Comparison of ENCODE assay signal across 8 cellular contexts in genomic region chr10:110502851-110503301, GRCh38. TPM values are rescaled to one million over a fixed set of nuclear protein-coding genes. Genes with fewer than 3 reads are reported as not detected.
DNase-seq lines count a peak whose midpoint lies in the region; ATAC-seq and TF ChIP-seq lines count a peak whose summit lies in the region.

No MANE protein-coding gene starts in this region.

- H3K4me3 Mint-ChIP-seq in T-helper 17 cell (peak overlapping the region; percentile 99), nephron progenitor cell (no peak overlapping the region)

- H3K27me3 Mint-ChIP-seq in T-helper 17 cell, result no peaks in the 10 kb centered on the region
- H3K27me3 Mint-ChIP-seq in nephron progenitor cell (ENCODE audit: low read depth, poor library complexity), result peaks cover 14% of the 10 kb centered on the region

- no peaks in the 10 kb centered on the region for H3K9me3 ChIP-seq in T-helper 17 cell (ENCODE audit: control insufficient read depth, low read length, poor library complexity, severe bottlenecking)
- no peaks in the 10 kb centered on the region for H3K9me3 ChIP-seq in parathyroid adenoma (ENCODE audit: control insufficient read depth, low read length)

- H3K36me3 Mint-ChIP-seq in T-helper 17 cell (ENCODE audit: low read depth), result peaks cover 6% of the 10 kb centered on the region
- peaks cover 33% of the 10 kb centered on the region for H3K36me3 Mint-ChIP-seq in nephron progenitor cell (ENCODE audit: low read depth)

- H3K4me1 Mint-ChIP-seq in T-helper 17 cell (peaks cover 68% of the 10 kb centered on the region), nephron progenitor cell (peaks cover 73% of the 10 kb centered on the region)

- H3K27me3 ChIP-seq in parathyroid adenoma (ENCODE audit: control insufficient read depth, insufficient read depth, low read length), result peaks cover 4% of the 10 kb centered on the region

- no peaks in the 10 kb centered on the region for H3K4me1 ChIP-seq in parathyroid adenoma

- TF ChIP-seq CTCF in parathyroid adenoma (IDR thresholded peaks at IDR 0.05) (no peak), nephron progenitor cell (IDR thresholded peaks at IDR 0.05) (no peak)

- ATAC-seq in GM19438 (IDR thresholded peaks at IDR 0.05; ENCODE audit: low read depth, unreplicated experiment), result peak; percentile 35
- peak; percentile 35 for ATAC-seq in HG03469 (IDR thresholded peaks at IDR 0.05; ENCODE audit: unreplicated experiment)
- no peak for ATAC-seq in T-helper 17 cell
- ATAC-seq in esophagus mucosa, result peak; percentile 34

- no peak overlapping the region for H2AFZ ChIP-seq in parathyroid adenoma

- H3K27ac ChIP-seq in parathyroid adenoma, result peak overlapping the region; percentile 61

- H3K36me3 ChIP-seq in parathyroid adenoma (ENCODE audit: control insufficient read depth, insufficient read depth, low read length), result no peaks in the 10 kb centered on the region

- H3K9me3 Mint-ChIP-seq in nephron progenitor cell, result no peaks in the 10 kb centered on the region

- H3K9ac ChIP-seq in parathyroid adenoma, result no peak overlapping the region

- H3K4me2 ChIP-seq in parathyroid adenoma (ENCODE audit: low read length), result no peak overlapping the region

- H3K27ac Mint-ChIP-seq in T-helper 17 cell (peak overlapping the region; percentile 97), nephron progenitor cell (no peak overlapping the region)

- peak; percentile 57 for DNase-seq in Daoy (ENCODE audit: low read depth)
- no peak for DNase-seq in T-helper 17 cell
- no peak for DNase-seq in SHP77 (lab: John Stamatoyannopoulos, UW)
- DNase-seq in nephron progenitor cell, result no peak

- H3K79me2 ChIP-seq in parathyroid adenoma, result no peaks in the 10 kb centered on the region

- H3K4me3 ChIP-seq in parathyroid adenoma (ENCODE audit: low read depth, low read length), result no peak overlapping the region

RNA-seq across cellular contexts. Expression of gene DUSP5, which starts 5.2 kb away (rescaled TPM):
- 9.1 and 9.9 TPM in 2 replicates for total RNA-seq in Daoy (2014; rRNA removed; shearing (Covaris generic))
- total RNA-seq in T-helper 17 cell (100 to 1,000 TPM in 1 of 2 donors, 10 to 100 TPM in 1; 91.9 to 147 TPM), esophagus mucosa (26.8 TPM)
